In genomic region chr16:380837-381787, GRCh38 we compare ENCODE assay signal across 8 cellular contexts. TPM values are rescaled to one million over a fixed set of nuclear protein-coding genes. Genes with fewer than 3 reads are reported as not detected.
DNase-seq lines count a peak whose midpoint lies in the region; ATAC-seq and TF ChIP-seq lines count a peak whose summit lies in the region.

No MANE protein-coding gene starts in this region.

- H3K36me3 ChIP-seq in H7 (replicated peaks; ENCODE audit: control insufficient read depth, insufficient read depth, low read length) (peaks cover under 1% of the 10 kb centered on the region), Panc1 (ENCODE audit: control insufficient read depth, insufficient read depth, low read length) (no peaks in the 10 kb centered on the region), aorta (ENCODE audit: control insufficient read depth in 1 of 2, insufficient read depth in 2 of 2, low read length in 1 of 2) (peaks cover 0 to 3% of the 10 kb centered on the region in 2 donors)

- H3K9me3 ChIP-seq in Panc1 (ENCODE audit: control insufficient read depth, insufficient read depth, low read depth, low read length) = no peaks in the 10 kb centered on the region
- no peaks in the 10 kb centered on the region for H3K9me3 ChIP-seq in mononuclear cell (ENCODE audit: low read depth, low read length)
- no peaks in the 10 kb centered on the region for H3K9me3 ChIP-seq in aorta (ENCODE audit: control insufficient read depth, low read length)

- WGBS in aorta, 2 donors = 1% methylated on average over 62 to 83 of the region's 83 CpGs

- in situ Hi-C loops in Panc1 (cut with HindIII; ENCODE audit: low pct_unique_long_range_greater_than_20kb, low sequenced_read_pairs) = no loop called here

- H3K27ac ChIP-seq in Panc1 (ENCODE audit: low read length) = peak overlapping the region; percentile 84
- H3K27ac ChIP-seq in dorsolateral prefrontal cortex = peak overlapping the region in 52 of 59 donors; percentile 31 to 88 (median 70)
- no peak overlapping the region for H3K27ac ChIP-seq in aorta (ENCODE audit: low read depth in 1 of 2, low read length in 2 of 2)

- POLR2A ChIA-PET in Panc1 (lab: Charles Lee) = interaction anchor here (0.6 to 0.7 kb wide), 2 partner anchors 69 to 157 kb away, joined by 3 to 7 read pairs; no protein-coding TSS in a partner anchor

- CTCF ChIA-PET in Panc1 (lab: Charles Lee) = no interaction called here

- H3K4me1 ChIP-seq in Panc1 (ENCODE audit: control insufficient read depth, insufficient read depth, low read length) (peaks cover 37% of the 10 kb centered on the region), mononuclear cell (ENCODE audit: insufficient read depth, low read length) (peaks cover 41% of the 10 kb centered on the region), aorta (ENCODE audit: control insufficient read depth in 1 of 2, insufficient read depth in 2 of 2, low read length in 2 of 2) (no peaks in the 10 kb centered on the region)

- ATAC-seq in Panc1 (peak; percentile 67), aorta (ENCODE audit: low FRiP score) (peak; percentile 17), HG03469 (IDR thresholded peaks at IDR 0.05; ENCODE audit: unreplicated experiment) (no peak), HG03108 (IDR thresholded peaks at IDR 0.05; ENCODE audit: unreplicated experiment) (no peak)

- intact Hi-C loops in Panc1 (cut with micrococcal nuclease; ENCODE audit: unreplicated experiment) (no loop called here), dorsolateral prefrontal cortex (cut with DNase I) (no loop called here), aorta (cut with DNase I) (no loop called here)

- BruUV-seq in Panc1 (replicated peaks; lab: Mats Ljungman, UMichigan) = no TSS peak

- no peak for DNase-seq in GM12864 (ENCODE audit: low read depth)
- DNase-seq in H7 = peak; percentile 84
- DNase-seq in Panc1 (ENCODE audit: low read depth, low spot score) = no peak
- no peak for DNase-seq in dorsolateral prefrontal cortex
- DNase-seq in aorta = peak in 1 of 2 donors; percentile 82

- H3K4me3 ChIP-seq in GM12864 (ENCODE audit: low read depth, low read length) (peak overlapping the region; percentile 94), H7 (ENCODE audit: insufficient read depth, low read depth, low read length) (peak overlapping the region; percentile 88), Panc1 (ENCODE audit: low read depth in 2 of 2, low read length in 2 of 2) (peak overlapping the region; percentile 73 to 84), dorsolateral prefrontal cortex (peak overlapping the region; percentile 62 to 99 (median 84)), mononuclear cell (ENCODE audit: low read length) (peak overlapping the region; percentile 55), aorta (ENCODE audit: low read length in 2 of 2) (peak overlapping the region; percentile 60 to 91)

- TF ChIP-seq CTCF in GM12864 (IDR thresholded peaks at IDR 0.05; ENCODE audit: low read depth, low read length, missing control alignments) (no peak), Panc1 (IDR thresholded peaks at IDR 0.05) (no peak), dorsolateral prefrontal cortex (IDR thresholded peaks at IDR 0.05 in 54 of 56, conservative IDR thresholded peaks at IDR 0.05 in 2 of 56; ENCODE audit: low read depth in 1 of 56, partially characterized antibody in 56 of 56) (no peak)

- H3K27me3 ChIP-seq in H7 (ENCODE audit: control insufficient read depth, insufficient read depth, low read length) = no peaks in the 10 kb centered on the region
- H3K27me3 ChIP-seq in Panc1 (ENCODE audit: control insufficient read depth, insufficient read depth, low read length) = no peaks in the 10 kb centered on the region
- H3K27me3 ChIP-seq in dorsolateral prefrontal cortex = no peaks in the 10 kb centered on the region
- no peaks in the 10 kb centered on the region for H3K27me3 ChIP-seq in mononuclear cell (ENCODE audit: insufficient read depth, low read length)
- no peaks in the 10 kb centered on the region for H3K27me3 ChIP-seq in aorta (ENCODE audit: control insufficient read depth in 1 of 2, insufficient read depth in 2 of 2, low read length in 1 of 2)

RNA-seq across cellular contexts. Expression of gene PGAP6, which starts 0.7 kb away (rescaled TPM):
- 107 and 112 TPM in 2 replicates for total RNA-seq in H7 (2014; rRNA removed; shearing (Covaris generic))
- total RNA-seq in Panc1 (2021; ENCODE audit: unreplicated experiment) = 128 TPM
- polyA plus RNA-seq in Panc1 (2012; ENCODE audit: insufficient read length) = 259 TPM
- 10 to 100 TPM; 16.0 to 41.4 (median 25.9) TPM for total RNA-seq in dorsolateral prefrontal cortex
- total RNA-seq in mononuclear cell = 24.8 TPM
- total RNA-seq in aorta = 10 to 100 TPM; 38.9 to 39.0 TPM
- polyA plus RNA-seq in aorta = 10 to 100 TPM; 27.4 to 41.4 TPM

RNA-seq across cellular contexts. Expression of gene MRPL28, which starts 10.8 kb away (rescaled TPM):
- 225 and 242 TPM in 2 replicates for total RNA-seq in H7 (2014; rRNA removed; shearing (Covaris generic))
- total RNA-seq in Panc1 (2021; ENCODE audit: unreplicated experiment) (140 TPM), dorsolateral prefrontal cortex (10 to 100 TPM; 38.3 to 94.6 (median 65.9) TPM), mononuclear cell (19.9 TPM), aorta (10 to 100 TPM; 35.5 to 38.0 TPM)
- 198 TPM for polyA plus RNA-seq in Panc1 (2012; ENCODE audit: insufficient read length)
- 100 to 1,000 TPM in 1 of 2 donors, 10 to 100 TPM in 1; 42.6 to 107 TPM for polyA plus RNA-seq in aorta

RNA-seq across cellular contexts. Expression of gene NME4, which starts 15.9 kb away (rescaled TPM):
- total RNA-seq in H7 (2014; rRNA removed; shearing (Covaris generic)) = 400 and 507 TPM in 2 replicates
- 500 TPM for total RNA-seq in Panc1 (2021; ENCODE audit: unreplicated experiment)
- 1,177 TPM for polyA plus RNA-seq in Panc1 (2012; ENCODE audit: insufficient read length)
- 10 to 100 TPM; 27.9 to 89.2 (median 49.4) TPM for total RNA-seq in dorsolateral prefrontal cortex
- 15.0 TPM for total RNA-seq in mononuclear cell
- total RNA-seq in aorta = 10 to 100 TPM; 65.6 to 81.9 TPM
- 100 to 1,000 TPM in 1 of 2 donors, 10 to 100 TPM in 1; 95.5 to 128 TPM for polyA plus RNA-seq in aorta

RNA-seq across cellular contexts. Expression of gene DECR2, which starts 20.6 kb away (rescaled TPM):
- total RNA-seq in H7 (2014; rRNA removed; shearing (Covaris generic)) = 20.1 and 21.4 TPM in 2 replicates
- 92.7 TPM for total RNA-seq in Panc1 (2021; ENCODE audit: unreplicated experiment)
- polyA plus RNA-seq in Panc1 (2012; ENCODE audit: insufficient read length) = 107 TPM
- total RNA-seq in dorsolateral prefrontal cortex = 10 to 100 TPM in 108 of 120 experiments, 1 to 10 TPM in 12; 7.2 to 23.9 (median 13.5) TPM
- total RNA-seq in mononuclear cell = 2.9 TPM
- total RNA-seq in aorta = 10 to 100 TPM; 10.9 to 15.9 TPM
- polyA plus RNA-seq in aorta = 10 to 100 TPM; 16.2 to 21.8 TPM

RNA-seq across cellular contexts. Expression of gene AXIN1, which starts 28.6 kb away (rescaled TPM):
- total RNA-seq in H7 (2014; rRNA removed; shearing (Covaris generic)) = 52.4 and 57.8 TPM in 2 replicates
- total RNA-seq in Panc1 (2021; ENCODE audit: unreplicated experiment) (53.3 TPM), dorsolateral prefrontal cortex (10 to 100 TPM; 13.3 to 34.4 (median 19.8) TPM), mononuclear cell (35.8 TPM), aorta (10 to 100 TPM; 17.0 to 19.8 TPM)
- polyA plus RNA-seq in Panc1 (2012; ENCODE audit: insufficient read length) = 82.4 TPM
- polyA plus RNA-seq in aorta = 10 to 100 TPM in 1 of 2 donors, 1 to 10 TPM in 1; 9.1 to 14.2 TPM

Comparison
In these comparisons a context has a peak if more than half of its experiments do, and no peak if none do; other contexts are left out.
1. ATAC-seq: peak in Panc1 (single experiment) and aorta (single experiment); none in HG03469 (single experiment) and HG03108 (single experiment).
2. H3K27ac ChIP-seq: peak in Panc1 (single experiment) and dorsolateral prefrontal cortex (52 of 59); none in aorta (0 of 2).
3. Peak in every context shown above with its lines, with median percentiles within 50 percentile points of each other: H3K4me3 ChIP-seq.